Comparison of ENCODE assay signal across 8 cellular contexts in genomic region chr14:105491366-105492006, GRCh38. TPM values are rescaled to one million over a fixed set of nuclear protein-coding genes. Genes with fewer than 3 reads are reported as not detected.
DNase-seq lines count a peak whose midpoint lies in the region; ATAC-seq, FAIRE-seq and TF ChIP-seq lines count a peak whose summit lies in the region.

No MANE protein-coding gene starts in this region.

- H3K27ac ChIP-seq in SJCRH30, result peak overlapping the region; percentile 72

- ATAC-seq in HG02678 (IDR thresholded peaks at IDR 0.05; ENCODE audit: unreplicated experiment), result no peak

- no peaks in the 10 kb centered on the region; the same call in 1 of the 2 replicates for H3K36me3 ChIP-seq in SJCRH30

- DNase-seq in GM10248 (ENCODE audit: extremely low spot score), result peak; percentile 94
- peak in 74 of 76 experiments; percentile 43 to 96 (median 87) for DNase-seq in HUDEP-2 (lab: John Stamatoyannopoulos, UW; ENCODE audit: unreplicated experiment in 76 of 76)
- peak; percentile 89 to 92 for DNase-seq in SJCRH30
- DNase-seq in activated naive CD4-positive, alpha-beta T cell treated with Interleukin-2 at 50 U/mL for 16 hours, result peak; percentile 86
- DNase-seq in head of caudate nucleus, result peak in 28 of 42 donors; percentile 46 to 81 (median 62)
- DNase-seq in posterior vena cava (ENCODE audit: low spot score), result peak; percentile 94
- peak; percentile 79 for DNase-seq in urothelium cell line (ENCODE audit: low spot score)

- CTCF ChIA-PET in GM10248 (lab: Yijun Ruan, JAX), result interaction anchor here (1.0 to 6.9 kb wide), 7 partner anchors 10 to 926 kb away, joined by 3 to 91 read pairs (median 4); no protein-coding TSS in a partner anchor

- peak overlapping the region; percentile 91 for H3K4me3 ChIP-seq in SJCRH30

- H3K27me3 ChIP-seq in SJCRH30, result no peaks in the 10 kb centered on the region

- FAIRE-seq in urothelium cell line (lab: Jason Lieb, UNC), result no peak

- TF ChIP-seq CTCF in GM10248 (IDR thresholded peaks at IDR 0.05; ENCODE audit: control extremely low read depth, extremely low read depth, low read depth, missing control alignments), result no peak

- POLR2A ChIA-PET in GM10248 (lab: Yijun Ruan, JAX), result interaction anchor here (0.6 to 1.1 kb wide), 2 partner anchors 13 to 963 kb away, joined by 3 to 4 read pairs; no protein-coding TSS in a partner anchor

- no peaks in the 10 kb centered on the region for H3K9me3 ChIP-seq in SJCRH30 (replicated peaks)

- H3K4me1 ChIP-seq in SJCRH30, result peaks cover 8% of the 10 kb centered on the region; the same call in 1 of the 2 replicates

- intact Hi-C loops in head of caudate nucleus (cut with DNase I) (loop anchor here (5.0 kb wide), 1 partner anchor 36 kb away; the partner anchor contains the start of gene TMEM121), posterior vena cava (cut with DNase I) (no loop called here)

RNA-seq across cellular contexts. Expression of gene TEDC1, which starts 0.4 kb away (rescaled TPM):
- 30.9 and 37.4 TPM in 2 replicates for total RNA-seq in SJCRH30 (2014; rRNA removed; shearing (Covaris generic))
- 10 to 100 TPM in 1 of 2 donors, 1 to 10 TPM in 1; 7.9 to 15.4 TPM for total RNA-seq in posterior vena cava

RNA-seq across cellular contexts. Expression of gene CRIP1, which starts 4.8 kb away (rescaled TPM):
- 0.14 TPM in 1 of 2 replicates, not detected in the other for total RNA-seq in SJCRH30 (2014; rRNA removed; shearing (Covaris generic))
- total RNA-seq in posterior vena cava, result 100 to 1,000 TPM; 122 to 285 TPM

RNA-seq across cellular contexts. Expression of gene CRIP2, which starts 16.9 kb away (rescaled TPM):
- 68.2 and 71.7 TPM in 2 replicates for total RNA-seq in SJCRH30 (2014; rRNA removed; shearing (Covaris generic))
- total RNA-seq in posterior vena cava, result 100 to 1,000 TPM; 187 to 199 TPM

RNA-seq across cellular contexts. Expression of gene TMEM121, which starts 34.9 kb away (rescaled TPM):
- total RNA-seq in SJCRH30 (2014; rRNA removed; shearing (Covaris generic)), result 4.4 and 4.8 TPM in 2 replicates
- 1 to 10 TPM; 1.9 to 2.2 TPM for total RNA-seq in posterior vena cava

Comparison
In these comparisons a context has a peak if more than half of its experiments do, and no peak if none do; other contexts are left out.
1. RNA of gene CRIP1, which starts 4.8 kb away (total RNA-seq): 122 to 285 TPM in posterior vena cava; 0.14 TPM in SJCRH30; every median in the first group is over 100 times any median in the second.
2. Peak in every context shown above with its lines, with median percentiles within 50 percentile points of each other: DNase-seq.